In the genomic region with DNA sequence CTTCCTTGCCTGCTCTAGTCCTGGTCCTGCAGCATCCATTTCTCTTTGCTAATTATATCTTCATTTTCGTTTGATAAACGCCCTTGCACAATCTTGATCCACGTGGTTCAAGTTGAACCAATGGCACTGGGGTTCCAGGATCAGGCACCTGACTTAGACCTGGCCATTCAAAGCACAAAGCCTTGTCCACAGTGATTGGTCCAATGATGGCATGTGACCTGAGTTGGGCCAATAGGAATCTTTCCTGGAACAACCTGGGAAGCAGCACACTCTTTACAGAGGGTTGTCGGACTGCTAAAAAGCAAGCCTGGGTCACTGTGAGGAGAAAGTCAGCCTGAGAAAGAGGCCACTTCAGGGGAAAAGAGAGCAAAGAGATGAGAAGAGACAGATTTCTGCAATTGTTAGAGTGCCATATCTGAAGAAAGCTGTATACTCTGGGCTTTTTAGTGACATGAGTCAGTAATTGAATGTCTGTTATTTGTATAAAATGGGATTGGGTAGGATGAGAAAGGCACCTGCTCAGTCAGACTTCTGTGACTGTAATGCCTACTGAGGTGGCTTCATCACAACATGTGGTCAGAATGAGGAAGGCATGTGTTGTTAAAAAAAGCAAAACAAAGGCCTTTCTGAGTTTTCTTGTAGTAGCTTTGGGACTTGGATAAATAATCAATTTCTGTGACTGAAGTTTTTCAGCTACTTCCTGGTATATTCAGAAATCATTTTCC, we compare ENCODE assay signal across 24 cellular contexts. TPM values are rescaled to one million over a fixed set of nuclear protein-coding genes. Genes with fewer than 3 reads are reported as not detected.
DNase-seq lines count a peak whose midpoint lies in the region; ATAC-seq, FAIRE-seq and TF ChIP-seq lines count a peak whose summit lies in the region.
"Had no signal": no experiment of that assay in that cellular context is flagged by ENCODE, and none has a peak within 500 bp of the region (broad histone marks: within the 10 kb centered on the region; RNA-seq: fewer than 3 reads in every experiment).

No MANE protein-coding gene starts in this region.

- H3K79me2 ChIP-seq in GM23338 (replicated peaks; ENCODE audit: insufficient read depth), result no peaks in the 10 kb centered on the region

- H3K27ac ChIP-seq in A549 (no peak overlapping the region), GM23338 (ENCODE audit: low read depth) (no peak overlapping the region), gastrocnemius medialis (peak overlapping the region; percentile 49 to 64 (median 54))
- H3K27ac ChIP-seq: KMS-11, RWPE1 had no signal

- peaks cover 13% of the 10 kb centered on the region for H3K4me1 Mint-ChIP-seq in GM23338
- peaks cover 67% of the 10 kb centered on the region for H3K4me1 Mint-ChIP-seq in dendritic cell treated with granulocyte-macrophage colony-stimulating factor and Interleukin-4, amounts not matched to agents 40 ng/mL and 50 ng/mL, for 4 days (ENCODE audit: low read depth)
- peaks cover 4 to 13% of the 10 kb centered on the region in 2 donors for H3K4me1 Mint-ChIP-seq in stimulated activated naive B cell treated with anti-CD40 and anti-IgM and Interleukin-4, amounts not matched to agents 10 μg/mL and 1 μg/mL and 100 μg/mL, for 72 hours

- H3K27ac Mint-ChIP-seq in GM23338, result no peak overlapping the region
- peak overlapping the region; percentile 46 for H3K27ac Mint-ChIP-seq in dendritic cell treated with granulocyte-macrophage colony-stimulating factor and Interleukin-4, amounts not matched to agents 40 ng/mL and 50 ng/mL, for 4 days
- H3K27ac Mint-ChIP-seq in stimulated activated naive B cell treated with anti-CD40 and anti-IgM and Interleukin-4, amounts not matched to agents 10 μg/mL and 1 μg/mL and 100 μg/mL, for 72 hours, result no peak overlapping the region
- H3K27ac Mint-ChIP-seq: activated T-cell treated with anti-CD3 and anti-CD28 coated beads, Interleukin-2, amount 50 U/mL, for 24 hours; CD4-positive, alpha-beta T cell had no signal

- TF ChIP-seq RAD21 in A549 (conservative IDR thresholded peaks at IDR 0.05 in 1 of 2, IDR thresholded peaks at IDR 0.05 in 1 of 2), result no peak

- intact Hi-C loops in dendritic cell treated with granulocyte-macrophage colony-stimulating factor and Interleukin-4, amounts not matched to agents 40 ng/mL and 50 ng/mL, for 4 days (cut with micrococcal nuclease), result loop anchor here (5.0 kb wide), 1 partner anchor 44 kb away; no protein-coding TSS in a partner anchor
- intact Hi-C loops in gastrocnemius medialis (cut with DNase I; ENCODE audit: low total_unique reads), result no loop called here

- no peaks in the 10 kb centered on the region for H3K9me3 Mint-ChIP-seq in GM23338
- H3K9me3 Mint-ChIP-seq in dendritic cell treated with granulocyte-macrophage colony-stimulating factor and Interleukin-4, amounts not matched to agents 40 ng/mL and 50 ng/mL, for 4 days, result no peaks in the 10 kb centered on the region
- H3K9me3 Mint-ChIP-seq in stimulated activated naive B cell treated with anti-CD40 and anti-IgM and Interleukin-4, amounts not matched to agents 10 μg/mL and 1 μg/mL and 100 μg/mL, for 72 hours, result no peaks in the 10 kb centered on the region
- H3K9me3 Mint-ChIP-seq: activated T-cell treated with anti-CD3 and anti-CD28 coated beads, Interleukin-2, amount 50 U/mL, for 24 hours; CD4-positive, alpha-beta T cell had no signal

- H2AFZ ChIP-seq in GM23338, result peak overlapping the region; percentile 33; the same call in 1 of the 2 replicates

- H3K4me3 Mint-ChIP-seq in GM23338, result no peak overlapping the region
- H3K4me3 Mint-ChIP-seq in dendritic cell treated with granulocyte-macrophage colony-stimulating factor and Interleukin-4, amounts not matched to agents 40 ng/mL and 50 ng/mL, for 4 days, result no peak overlapping the region
- no peak overlapping the region for H3K4me3 Mint-ChIP-seq in stimulated activated naive B cell treated with anti-CD40 and anti-IgM and Interleukin-4, amounts not matched to agents 10 μg/mL and 1 μg/mL and 100 μg/mL, for 72 hours
- H3K4me3 Mint-ChIP-seq: activated T-cell treated with anti-CD3 and anti-CD28 coated beads, Interleukin-2, amount 50 U/mL, for 24 hours; CD4-positive, alpha-beta T cell had no signal

- CTCF ChIA-PET in A549 (lab: Yijun Ruan, JAX), result interaction anchor here (0.7 kb wide), 1 partner anchor 9 kb away, joined by 4 read pairs; no protein-coding TSS in a partner anchor

- TF ChIP-seq CTCF in A549 (IDR thresholded peaks at IDR 0.05), result no peak
- TF ChIP-seq CTCF in GM23338 (conservative IDR thresholded peaks at IDR 0.05; ENCODE audit: low read depth in 2 of 2), result no peak
- TF ChIP-seq CTCF in gastrocnemius medialis (IDR thresholded peaks at IDR 0.05 in 4 of 5, conservative IDR thresholded peaks at IDR 0.05 in 1 of 5), result no peak

- H3K4me2 ChIP-seq in A549, result no peak overlapping the region
- H3K4me2 ChIP-seq in GM23338, result no peak overlapping the region
- H3K4me2 ChIP-seq: KMS-11 had no signal

- no peak for TF ChIP-seq EP300 in A549 (IDR thresholded peaks at IDR 0.05)

- H3K4me3 ChIP-seq in A549 (no peak overlapping the region), GM23338 (no peak overlapping the region), gastrocnemius medialis (no peak overlapping the region)
- H3K4me3 ChIP-seq: mucosa of descending colon had no signal

- H3K36me3 ChIP-seq in GM23338 (ENCODE audit: insufficient read depth), result no peaks in the 10 kb centered on the region
- no peaks in the 10 kb centered on the region for H3K36me3 ChIP-seq in gastrocnemius medialis

- no peak for ATAC-seq in A549
- ATAC-seq in GM23338, result no peak
- ATAC-seq in gastrocnemius medialis, result no peak
- no peak for ATAC-seq in stimulated activated naive B cell treated with anti-CD40 and anti-IgM and Interleukin-4, amounts not matched to agents 10 μg/mL and 1 μg/mL and 100 μg/mL, for 72 hours (replicated peaks)
- no peak for ATAC-seq in GM18511 (IDR thresholded peaks at IDR 0.05; ENCODE audit: unreplicated experiment)
- ATAC-seq in HG02763 (IDR thresholded peaks at IDR 0.05; ENCODE audit: unreplicated experiment), result no peak

- 22% methylated on average over 4 of the region's 4 CpGs for WGBS in A549 (ENCODE audit: missing lambda C conversion rate)

- H3K27me3 ChIP-seq in GM23338 (ENCODE audit: insufficient read depth) (peaks cover 16% of the 10 kb centered on the region), gastrocnemius medialis (no peaks in the 10 kb centered on the region)

- DNase-seq in A549 (ENCODE audit: low read depth in 1 of 2, low spot score in 1 of 2) (no peak), GM23338 (ENCODE audit: low spot score) (no peak), gastrocnemius medialis (no peak), retina (no peak)
- DNase-seq in stimulated activated naive B cell treated with anti-CD40 and anti-IgM and Interleukin-4, amounts not matched to agents 10 μg/mL and 1 μg/mL and 100 μg/mL, for 72 hours, result no peak
- DNase-seq: activated CD4-positive, CD25-positive, alpha-beta regulatory T cell treated with anti-CD3 and anti-CD28 coated beads, Interleukin-2, amount 50 U/mL, for 72 hours; activated naive CD4-positive, alpha-beta T cell; activated T-cell treated with anti-CD3 and anti-CD28 coated beads, Interleukin-2, amount 50 U/mL, for 24 hours; amygdala; CD4-positive, alpha-beta T cell; central memory CD4-positive, alpha-beta T cell; DMS153; effector CD4-positive, alpha-beta T cell; GF-D8; GOT3; left colon; stimulated activated CD8-positive, alpha-beta memory T cell treated with anti-CD3 and anti-CD28 coated beads, Interleukin-4, amount 100 ng/mL, for 48 hours; T1000 had no signal

- FAIRE-seq in A549 (lab: Jason Lieb, UNC), result no peak

- H3K9me2 ChIP-seq in GM23338 (ENCODE audit: insufficient read depth), result no peaks in the 10 kb centered on the region

- TF ChIP-seq POLR2A in A549 (IDR thresholded peaks at IDR 0.05; ENCODE audit: low read length) (no peak), gastrocnemius medialis (IDR thresholded peaks at IDR 0.05) (no peak)

- no peaks in the 10 kb centered on the region for H4K20me1 ChIP-seq in GM23338 (replicated peaks; ENCODE audit: insufficient read depth)

- no peaks in the 10 kb centered on the region for H3K4me1 ChIP-seq in A549
- peaks cover 7% of the 10 kb centered on the region; the same call in 1 of the 2 replicates for H3K4me1 ChIP-seq in GM23338 (ENCODE audit: insufficient read depth)
- H3K4me1 ChIP-seq in gastrocnemius medialis, result peaks cover 0 to 18% of the 10 kb centered on the region in 2 donors

- in situ Hi-C loops in gastrocnemius medialis (cut with MboI; ENCODE audit: low sequenced_read_pairs in 4 of 4), result no loop called here

- POLR2A ChIA-PET in A549 (lab: Yijun Ruan, JAX), result no interaction called here

- peaks cover 13% of the 10 kb centered on the region for H3K27me3 Mint-ChIP-seq in GM23338 (ENCODE audit: insufficient read depth, low read depth, poor library complexity)
- H3K27me3 Mint-ChIP-seq in dendritic cell treated with granulocyte-macrophage colony-stimulating factor and Interleukin-4, amounts not matched to agents 40 ng/mL and 50 ng/mL, for 4 days, result no peaks in the 10 kb centered on the region
- H3K27me3 Mint-ChIP-seq in stimulated activated naive B cell treated with anti-CD40 and anti-IgM and Interleukin-4, amounts not matched to agents 10 μg/mL and 1 μg/mL and 100 μg/mL, for 72 hours, result peaks cover 12 to 23% of the 10 kb centered on the region in 2 donors

- H3K9me3 ChIP-seq in A549 (no peaks in the 10 kb centered on the region), gastrocnemius medialis (no peaks in the 10 kb centered on the region)
- H3K9me3 ChIP-seq: mucosa of descending colon had no signal

- H3F3A ChIP-seq in GM23338 (replicated peaks; ENCODE audit: low read depth), result no peaks in the 10 kb centered on the region

- no peaks in the 10 kb centered on the region for H3K36me3 Mint-ChIP-seq in GM23338 (ENCODE audit: low read depth)
- H3K36me3 Mint-ChIP-seq in dendritic cell treated with granulocyte-macrophage colony-stimulating factor and Interleukin-4, amounts not matched to agents 40 ng/mL and 50 ng/mL, for 4 days (ENCODE audit: low read depth), result no peaks in the 10 kb centered on the region
- no peaks in the 10 kb centered on the region for H3K36me3 Mint-ChIP-seq in stimulated activated naive B cell treated with anti-CD40 and anti-IgM and Interleukin-4, amounts not matched to agents 10 μg/mL and 1 μg/mL and 100 μg/mL, for 72 hours

TF ChIP-seq in GM23338, 12 proteins besides CTCF, POLR2A, EP300 and RAD21 (continues in another document):
- TF ChIP-seq ZNF114 (CRISPR knock-in tag; IDR thresholded peaks at IDR 0.05), result no peak
- no peak for TF ChIP-seq EZH2 (IDR thresholded peaks at IDR 0.05; ENCODE audit: low read depth, unreplicated experiment)

RNA-seq across cellular contexts. Expression of gene STEAP4, which starts 4.4 kb away (rescaled TPM):
- polyA plus RNA-seq in A549 (2011; rRNA removed), result 0.01 TPM in 1 of 2 replicates, not detected in the other
- not detected in 2 replicates for polyA plus RNA-seq in A549 (2012; cell fraction: cytosol; rRNA removed)
- not detected in 2 replicates for polyA plus RNA-seq in A549 (2012; cell fraction: nucleus; rRNA removed)
- not detected in 3 replicates for polyA plus RNA-seq in A549 (2017; fragmentation: RNase III; extraction: RNeasy Plus Mini Kit Qiagen cat#74134 plus additional on column Dnase treatment)
- not detected in 2 replicates for polyA minus RNA-seq in A549 (2011; rRNA and poly(A)+ RNA removed)
- total RNA-seq in GM23338 (2014; rRNA removed; shearing (Covaris generic)), result under 0.01 TPM in 1 of 2 replicates, not detected in the other
- polyA plus RNA-seq in GM23338 (2016; fragmentation: Nextera tagmentation; extraction: Ambion mirVana), result 0.06 TPM in 1 of 2 replicates, not detected in the other
- 10 to 100 TPM; 13.5 to 24.5 (median 16.2) TPM for total RNA-seq in gastrocnemius medialis
- total RNA-seq: CD4-positive, alpha-beta T cell had no signal

Comparison
In these comparisons a context has a peak if more than half of its experiments do, and no peak if none do; other contexts are left out.
1. H3K27ac ChIP-seq: peak in gastrocnemius medialis (4 of 4); none in A549 (0 of 2) and GM23338 (single experiment).
2. RNA of gene STEAP4, which starts 4.4 kb away (total RNA-seq): 13.5 to 24.5 TPM in gastrocnemius medialis; under 0.01 TPM in GM23338; every median in the first group is over 10 times any median in the second.